In genomic region chr9:129079829-129080228, GRCh38 we compare ENCODE assay signal across 8 cellular contexts. TPM values are rescaled to one million over a fixed set of nuclear protein-coding genes. Genes with fewer than 3 reads are reported as not detected.
DNase-seq lines count a peak whose midpoint lies in the region; ATAC-seq and TF ChIP-seq lines count a peak whose summit lies in the region.
"Had no signal": no experiment of that assay in that cellular context is flagged by ENCODE, and none has a peak within 500 bp of the region (broad histone marks: within the 10 kb centered on the region; RNA-seq: fewer than 3 reads in every experiment).

No MANE protein-coding gene starts in this region.

- peak overlapping the region; percentile 76 for H3K4me3 ChIP-seq in HAP-1
- peak overlapping the region; percentile 32 for H3K4me3 ChIP-seq in hepatocyte
- peak overlapping the region; percentile 86 for H3K4me3 ChIP-seq in smooth muscle cell

- WGBS in hepatocyte (ENCODE audit: low lambda C conversion rate, missing lambda C conversion rate), result 90% methylated on average over 13 of the region's 13 CpGs
- 90% methylated on average over 13 of the region's 13 CpGs for WGBS in smooth muscle cell (ENCODE audit: low lambda C conversion rate)

- DNase-seq in HAP-1 (ENCODE audit: low spot score in 2 of 2) (no peak), T-helper 17 cell (no peak), hepatocyte (ENCODE audit: low spot score) (no peak), smooth muscle cell (lab: John Stamatoyannopoulos, UW; ENCODE audit: unreplicated experiment) (no peak), globus pallidus (ENCODE audit: low spot score) (no peak), dedifferentiated amniotic fluid mesenchymal stem cell (ENCODE audit: extremely low spot score) (no peak)
- no peak for DNase-seq in stimulated activated CD4-positive, alpha-beta T cell treated with anti-CD3 and anti-CD28 coated beads, Interleukin-15, amount 100 ng/mL, for 24 hours

- in situ Hi-C loops in HAP-1 (cut with MboI; ENCODE audit: low sequenced_read_pairs), result no loop called here

- peaks cover 27% of the 10 kb centered on the region for H3K79me2 ChIP-seq in hepatocyte
- peaks cover 12% of the 10 kb centered on the region for H3K79me2 ChIP-seq in smooth muscle cell (ENCODE audit: low read depth)

- no peaks in the 10 kb centered on the region for H3K9me2 ChIP-seq in hepatocyte (replicated peaks; ENCODE audit: insufficient read depth)

- H3K27me3 ChIP-seq in HAP-1 (ENCODE audit: low read depth) (no peaks in the 10 kb centered on the region), hepatocyte (no peaks in the 10 kb centered on the region), smooth muscle cell (ENCODE audit: low read depth) (no peaks in the 10 kb centered on the region)
- H3K27me3 ChIP-seq: ascending aorta had no signal

- H3K4me3 Mint-ChIP-seq in T-helper 17 cell, result peak overlapping the region; percentile 92

- H3K36me3 ChIP-seq in HAP-1 (replicated peaks) (peaks cover under 1% of the 10 kb centered on the region), hepatocyte (replicated peaks; ENCODE audit: insufficient read depth, low read depth) (no peaks in the 10 kb centered on the region), smooth muscle cell (ENCODE audit: low read depth) (no peaks in the 10 kb centered on the region)

- no peaks in the 10 kb centered on the region for H3K36me3 Mint-ChIP-seq in T-helper 17 cell (ENCODE audit: low read depth)

- peak overlapping the region; percentile 77 for H3K4me2 ChIP-seq in hepatocyte
- peak overlapping the region; percentile 91 for H3K4me2 ChIP-seq in smooth muscle cell

- no peaks in the 10 kb centered on the region for H3K9me3 ChIP-seq in HAP-1
- no peaks in the 10 kb centered on the region for H3K9me3 ChIP-seq in T-helper 17 cell (ENCODE audit: control insufficient read depth, low read length, poor library complexity, severe bottlenecking)
- H3K9me3 ChIP-seq in hepatocyte (ENCODE audit: low read depth), result no peaks in the 10 kb centered on the region
- H3K9me3 ChIP-seq in smooth muscle cell (replicated peaks; ENCODE audit: low read depth), result no peaks in the 10 kb centered on the region
- H3K9me3 ChIP-seq: ascending aorta had no signal

- no peaks in the 10 kb centered on the region for H3F3A ChIP-seq in smooth muscle cell (ENCODE audit: low read depth)

- no peaks in the 10 kb centered on the region for H4K20me1 ChIP-seq in hepatocyte (ENCODE audit: insufficient read depth, poor library complexity, severe bottlenecking)
- H4K20me1 ChIP-seq in smooth muscle cell (ENCODE audit: low read depth), result no peaks in the 10 kb centered on the region

- no peaks in the 10 kb centered on the region for H3K27me3 Mint-ChIP-seq in T-helper 17 cell

- H2AFZ ChIP-seq in hepatocyte (peak overlapping the region; percentile 34), smooth muscle cell (ENCODE audit: low read depth) (no peak overlapping the region)

- no peak for ATAC-seq in T-helper 17 cell

- no peak overlapping the region for H3K9ac ChIP-seq in smooth muscle cell (ENCODE audit: low read depth)

- peak overlapping the region; percentile 72 for H3K27ac Mint-ChIP-seq in T-helper 17 cell

- H3K4me1 ChIP-seq in HAP-1, result peaks cover 9% of the 10 kb centered on the region; the same call in 1 of the 2 replicates
- H3K4me1 ChIP-seq in hepatocyte (ENCODE audit: insufficient read depth), result peaks cover 5% of the 10 kb centered on the region
- H3K4me1 ChIP-seq in smooth muscle cell (ENCODE audit: low read depth), result peaks cover 9% of the 10 kb centered on the region

- no peak for TF ChIP-seq CTCF in hepatocyte (IDR thresholded peaks at IDR 0.05; ENCODE audit: poor library complexity)
- TF ChIP-seq CTCF in smooth muscle cell (IDR thresholded peaks at IDR 0.05; ENCODE audit: borderline replicate concordance, insufficient read depth, poor library complexity, severe bottlenecking), result no peak

- H3K27ac ChIP-seq in hepatocyte (no peak overlapping the region), smooth muscle cell (ENCODE audit: low read depth) (no peak overlapping the region)
- H3K27ac ChIP-seq: ascending aorta had no signal

- peaks cover 26% of the 10 kb centered on the region for H3K4me1 Mint-ChIP-seq in T-helper 17 cell

RNA-seq across cellular contexts. Expression of gene DOLPP1, which starts 1.1 kb away (rescaled TPM):
- total RNA-seq in T-helper 17 cell, result 1 to 10 TPM; 5.3 to 8.0 TPM
- total RNA-seq in hepatocyte, result 16.2 and 23.8 TPM in 2 replicates
- polyA plus RNA-seq in hepatocyte, result 17.2 and 20.6 TPM in 2 replicates
- 14.4 and 18.1 TPM in 2 replicates for total RNA-seq in smooth muscle cell
- polyA plus RNA-seq in smooth muscle cell, result 17.8 and 21.5 TPM in 2 replicates

RNA-seq across cellular contexts. Expression of gene CRAT, which starts 30.8 kb away (rescaled TPM):
- total RNA-seq in T-helper 17 cell, result 10 to 100 TPM; 12.9 to 23.3 TPM
- total RNA-seq in hepatocyte, result 39.3 and 40.4 TPM in 2 replicates
- polyA plus RNA-seq in hepatocyte, result 59.4 and 64.6 TPM in 2 replicates
- total RNA-seq in smooth muscle cell, result 20.0 and 24.3 TPM in 2 replicates
- polyA plus RNA-seq in smooth muscle cell, result 38.4 and 52.3 TPM in 2 replicates

RNA-seq across cellular contexts. Expression of gene PTPA, which starts 31.4 kb away (rescaled TPM):
- total RNA-seq in T-helper 17 cell (10 to 100 TPM; 49.8 to 50.0 TPM), hepatocyte (72.3 and 72.4 TPM in 2 replicates), smooth muscle cell (78.2 and 119 TPM in 2 replicates)
- polyA plus RNA-seq in hepatocyte (55.3 and 60.9 TPM in 2 replicates), smooth muscle cell (88.7 and 94.9 TPM in 2 replicates)

RNA-seq across cellular contexts. Expression of gene MIGA2, which starts 43.4 kb away (rescaled TPM):
- 10 to 100 TPM; 64.2 to 81.4 TPM for total RNA-seq in T-helper 17 cell
- 16.8 and 29.5 TPM in 2 replicates for total RNA-seq in hepatocyte
- 23.4 and 33.3 TPM in 2 replicates for polyA plus RNA-seq in hepatocyte
- 17.8 and 21.6 TPM in 2 replicates for total RNA-seq in smooth muscle cell
- polyA plus RNA-seq in smooth muscle cell, result 18.1 and 21.5 TPM in 2 replicates

RNA-seq across cellular contexts. Expression of gene SH3GLB2, which starts 51.7 kb away (rescaled TPM):
- total RNA-seq in T-helper 17 cell, result 10 to 100 TPM; 82.2 to 87.1 TPM
- 68.3 and 85.4 TPM in 2 replicates for total RNA-seq in hepatocyte
- 124 and 189 TPM in 2 replicates for polyA plus RNA-seq in hepatocyte
- 25.9 and 44.8 TPM in 2 replicates for total RNA-seq in smooth muscle cell
- 31.9 and 94.9 TPM in 2 replicates for polyA plus RNA-seq in smooth muscle cell

Comparison
In these comparisons a context has a peak if more than half of its experiments do, and no peak if none do; other contexts are left out.
1. H3K4me3 ChIP-seq: peak in every context shown above with its lines; median percentile 86 in smooth muscle cell; 76 in HAP-1; 32 in hepatocyte.